17 cellular contexts compared by ENCODE assay signal in the genomic region with DNA sequence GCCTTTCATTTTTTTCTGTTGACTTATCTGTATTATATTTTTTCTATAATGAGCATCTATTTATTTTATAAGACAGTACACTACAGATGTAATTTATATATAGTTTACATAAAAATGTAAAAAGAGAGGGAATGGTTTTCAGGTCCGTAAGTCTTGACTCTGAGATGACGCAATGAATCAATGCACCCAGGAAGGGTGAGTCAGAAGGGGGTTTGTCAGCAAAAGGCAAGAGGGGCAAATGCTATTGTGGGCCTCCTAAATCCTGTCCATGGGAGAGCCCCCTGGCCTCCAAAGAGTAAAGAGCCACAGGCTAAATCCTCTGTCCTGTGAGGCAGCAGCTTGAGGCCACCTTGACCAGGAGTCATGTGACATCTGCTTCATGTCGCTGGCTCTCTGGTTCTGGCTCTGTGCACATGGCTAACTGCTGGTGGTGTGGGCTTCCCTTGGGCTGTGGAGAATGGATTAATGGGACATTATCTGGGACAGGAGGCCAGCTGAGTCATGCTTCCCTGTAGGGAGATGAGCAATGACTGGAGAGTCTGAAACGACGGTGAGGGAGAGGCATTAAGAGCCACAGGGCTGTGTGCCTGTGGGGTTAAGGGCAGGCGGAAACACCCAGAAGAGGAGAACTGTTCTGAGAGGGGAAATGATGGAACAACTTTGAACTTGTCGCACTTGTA. TPM values are rescaled to one million over a fixed set of nuclear protein-coding genes. Genes with fewer than 3 reads are reported as not detected.
DNase-seq lines count a peak whose midpoint lies in the region; ATAC-seq, FAIRE-seq and TF ChIP-seq lines count a peak whose summit lies in the region.
"Had no signal": no experiment of that assay in that cellular context is flagged by ENCODE, and none has a peak within 500 bp of the region (broad histone marks: within the 10 kb centered on the region; RNA-seq: fewer than 3 reads in every experiment).

No MANE protein-coding gene starts in this region.

- H3K9me3 ChIP-seq in mesenchymal stem cell (ENCODE audit: control insufficient read depth, low read length): no peaks in the 10 kb centered on the region

- no peaks in the 10 kb centered on the region for H3K9me3 Mint-ChIP-seq in endothelial cell (ENCODE audit: unreplicated experiment)

- H4K8ac ChIP-seq in mesenchymal stem cell (ENCODE audit: low read length): no peak overlapping the region

- H2BK5ac ChIP-seq in mesenchymal stem cell (ENCODE audit: low read depth, low read length, poor library complexity, severe bottlenecking): no peak overlapping the region

- no peak overlapping the region for H3K4me2 ChIP-seq in mesenchymal stem cell (ENCODE audit: low read length, poor library complexity, severe bottlenecking)
- H3K4me2 ChIP-seq: BLaER1 had no signal

- no peak overlapping the region for H3K27ac ChIP-seq in mesenchymal stem cell (ENCODE audit: low read length, poor library complexity, severe bottlenecking)
- H3K27ac ChIP-seq: BLaER1 had no signal

- no peaks in the 10 kb centered on the region for H3K4me1 Mint-ChIP-seq in endothelial cell (ENCODE audit: unreplicated experiment)

- H3K27ac Mint-ChIP-seq in endothelial cell (ENCODE audit: unreplicated experiment): no peak overlapping the region
- H3K27ac Mint-ChIP-seq: dendritic cell treated with granulocyte-macrophage colony-stimulating factor and Interleukin-4, amounts not matched to agents 40 ng/mL and 50 ng/mL, for 4 days; progenitor cell of endocrine pancreas; type B pancreatic cell had no signal

- no peak overlapping the region for H2BK120ac ChIP-seq in mesenchymal stem cell (ENCODE audit: low read depth, low read length)

- WGBS in mesenchymal stem cell: 70% methylated on average over 7 of the region's 7 CpGs

- TF ChIP-seq POLR2A in GM18505 (IDR thresholded peaks at IDR 0.05; ENCODE audit: borderline replicate concordance, extremely low read depth, insufficient read depth, insufficient read length): no peak

- H3K27me3 ChIP-seq in mesenchymal stem cell (ENCODE audit: control insufficient read depth in 1 of 2, insufficient read depth in 1 of 2, low read length in 2 of 2): peaks cover 11 to 34% of the 10 kb centered on the region in 2 experiments
- H3K27me3 ChIP-seq: BLaER1 had no signal

- H3K36me3 ChIP-seq in mesenchymal stem cell (ENCODE audit: control insufficient read depth in 1 of 2, insufficient read depth in 2 of 2, low read depth in 1 of 2, low read length in 2 of 2): no peaks in the 10 kb centered on the region
- H3K36me3 ChIP-seq: BLaER1 had no signal

- H2BK12ac ChIP-seq in mesenchymal stem cell (ENCODE audit: low read length in 2 of 2): no peak overlapping the region

- H4K91ac ChIP-seq in mesenchymal stem cell (ENCODE audit: low read length): no peak overlapping the region

- TF ChIP-seq CTCF in AG10803 (conservative IDR thresholded peaks at IDR 0.05; ENCODE audit: low read length) (no peak), endothelial cell (IDR thresholded peaks at IDR 0.05; ENCODE audit: unreplicated experiment) (no peak)

- H3K4me3 Mint-ChIP-seq in endothelial cell (ENCODE audit: unreplicated experiment): no peak overlapping the region
- H3K4me3 Mint-ChIP-seq: dendritic cell treated with granulocyte-macrophage colony-stimulating factor and Interleukin-4, amounts not matched to agents 40 ng/mL and 50 ng/mL, for 4 days; type B pancreatic cell had no signal

- ATAC-seq in GM19324 (IDR thresholded peaks at IDR 0.05; ENCODE audit: low FRiP score, unreplicated experiment) (no peak), GM18505 (IDR thresholded peaks at IDR 0.05; ENCODE audit: unreplicated experiment) (no peak)

- H2AK5ac ChIP-seq in mesenchymal stem cell (ENCODE audit: low read length, severe bottlenecking): no peak overlapping the region

- no peak overlapping the region for H3K9ac ChIP-seq in mesenchymal stem cell (ENCODE audit: low read length)
- H3K9ac ChIP-seq: BLaER1 had no signal

- H2AFZ ChIP-seq in mesenchymal stem cell (ENCODE audit: low read depth, low read length): no peak overlapping the region

- H3K4ac ChIP-seq in mesenchymal stem cell (ENCODE audit: low read depth in 1 of 2, low read length in 2 of 2): no peak overlapping the region

- peaks cover 5% of the 10 kb centered on the region for H3K4me1 ChIP-seq in mesenchymal stem cell (ENCODE audit: control insufficient read depth, insufficient read depth, low read depth, low read length)
- H3K4me1 ChIP-seq: BLaER1 had no signal

- H2BK15ac ChIP-seq in mesenchymal stem cell (ENCODE audit: low read depth, poor library complexity, severe bottlenecking): no peak overlapping the region

- H3K14ac ChIP-seq in mesenchymal stem cell (ENCODE audit: low read length in 2 of 2): no peak overlapping the region

- peak; percentile 69 for FAIRE-seq in HTR-8/SVneo (lab: Jason Lieb, UNC)
- FAIRE-seq: H1 had no signal

- H3K36me3 Mint-ChIP-seq in endothelial cell (ENCODE audit: low read depth, unreplicated experiment): peaks cover 6% of the 10 kb centered on the region
- H3K36me3 Mint-ChIP-seq: type B pancreatic cell had no signal

- no peaks in the 10 kb centered on the region for H3K79me1 ChIP-seq in mesenchymal stem cell (replicated peaks; ENCODE audit: low read length, poor library complexity, severe bottlenecking)

- H3K4me3 ChIP-seq in AG10803 (ENCODE audit: low read length): no peak overlapping the region
- no peak overlapping the region for H3K4me3 ChIP-seq in mesenchymal stem cell (ENCODE audit: insufficient read depth in 1 of 2, low read depth in 1 of 2, low read length in 2 of 2)
- H3K4me3 ChIP-seq: BLaER1 had no signal

- H3K18ac ChIP-seq in mesenchymal stem cell (ENCODE audit: low read depth in 1 of 2, low read length in 2 of 2): no peak overlapping the region

- peaks cover 3% of the 10 kb centered on the region for H3K27me3 Mint-ChIP-seq in endothelial cell (ENCODE audit: unreplicated experiment)
- H3K27me3 Mint-ChIP-seq: dendritic cell treated with granulocyte-macrophage colony-stimulating factor and Interleukin-4, amounts not matched to agents 40 ng/mL and 50 ng/mL, for 4 days had no signal

- DNase-seq in AG10803 (ENCODE audit: low read depth) (peak; percentile 15), HTR-8/SVneo (ENCODE audit: insufficient read length, low spot score) (peak; percentile 62), amniotic stem cell (lab: John Stamatoyannopoulos, UW) (peak; percentile 5), mesenchymal stem cell (peak; percentile 1), endothelial cell (ENCODE audit: low spot score) (no peak), activated gamma-delta T cell (lab: John Stamatoyannopoulos, UW) (no peak)
- DNase-seq: DND-41; NCI-H2171; stimulated activated CD4-positive, alpha-beta T cell treated with anti-CD3 and anti-CD28 coated beads, Interleukin-2, amount 100 ng/mL, for 24 hours had no signal

- no peak overlapping the region for H3K23ac ChIP-seq in mesenchymal stem cell (ENCODE audit: low read length in 2 of 2)

RNA-seq across cellular contexts. Expression of a gene that starts 22.8 kb away (rescaled TPM):
- not detected for polyA plus RNA-seq in mesenchymal stem cell (2013, experiment 1 of 2)
- not detected for polyA plus RNA-seq in mesenchymal stem cell (2013, experiment 2 of 2)
- not detected for total RNA-seq in endothelial cell (ENCODE audit: unreplicated experiment)
- total RNA-seq: H1, progenitor cell of endocrine pancreas had no signal
- polyA plus RNA-seq: adipose tissue, H1 had no signal

Comparison
In these comparisons a context has a peak if more than half of its experiments do, and no peak if none do; other contexts are left out.
1. DNase-seq: peak in AG10803 (single experiment), HTR-8/SVneo (single experiment), amniotic stem cell (single experiment) and mesenchymal stem cell (single experiment); none in endothelial cell (single experiment) and activated gamma-delta T cell (single experiment).